In the genomic region with DNA sequence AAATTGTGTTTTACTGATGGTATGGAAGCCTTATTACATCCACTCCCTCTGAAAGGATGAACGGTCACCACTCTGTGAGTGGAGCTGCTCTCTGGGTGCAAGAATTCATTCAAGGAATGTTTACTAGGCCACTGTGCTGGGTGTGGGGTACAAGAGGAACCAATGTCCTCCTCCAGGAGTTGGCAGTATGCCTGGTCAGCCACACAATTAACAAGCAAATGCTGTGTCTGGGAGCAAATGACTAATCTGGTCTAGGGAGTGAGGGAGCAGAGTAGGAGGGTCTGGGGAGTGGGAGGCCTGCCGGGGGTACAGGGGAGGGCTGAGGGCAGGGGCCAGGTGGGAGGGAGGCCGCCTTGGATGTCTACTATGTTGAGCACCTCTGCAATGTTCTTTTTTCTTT, we compare ENCODE assay signal across 9 cellular contexts. TPM values are rescaled to one million over a fixed set of nuclear protein-coding genes. Genes with fewer than 3 reads are reported as not detected.
DNase-seq lines count a peak whose midpoint lies in the region; ATAC-seq, FAIRE-seq and TF ChIP-seq lines count a peak whose summit lies in the region.
"Had no signal": no experiment of that assay in that cellular context is flagged by ENCODE, and none has a peak within 500 bp of the region (broad histone marks: within the 10 kb centered on the region; RNA-seq: fewer than 3 reads in every experiment).

No MANE protein-coding gene starts in this region.

- H3K9me3 Mint-ChIP-seq in MCF 10A (ENCODE audit: unreplicated experiment) (no peaks in the 10 kb centered on the region), astrocyte (ENCODE audit: unreplicated experiment) (no peaks in the 10 kb centered on the region), type B pancreatic cell (no peaks in the 10 kb centered on the region), mesothelial cell of epicardium (no peaks in the 10 kb centered on the region), T-cell (no peaks in the 10 kb centered on the region)

- no peaks in the 10 kb centered on the region for H3K79me2 ChIP-seq in astrocyte (ENCODE audit: insufficient read depth, low read length)

- CTCF ChIA-PET in MCF 10A (lab: Yijun Ruan, JAX) (interaction anchor here (0.6 to 0.9 kb wide), 4 partner anchors 24 to 610 kb away, joined by 3 read pairs; no protein-coding TSS in a partner anchor), T-cell (lab: Charles Lee) (interaction anchor here in 1 of 2 donors (0.6 kb wide), 1 partner anchor 198 kb away, joined by 3 read pairs; no protein-coding TSS in a partner anchor)

- intact Hi-C loops in MCF 10A (cut with micrococcal nuclease) (loop anchor here (5.0 kb wide), 1 partner anchor 123 kb away; no protein-coding TSS in a partner anchor), breast epithelium (cut with DNase I; ENCODE audit: low total_unique reads) (no loop called here)

- H3K27ac Mint-ChIP-seq in MCF 10A (ENCODE audit: low read depth, unreplicated experiment) (no peak overlapping the region), astrocyte (ENCODE audit: unreplicated experiment) (peak overlapping the region; percentile 41), type B pancreatic cell (peak overlapping the region; percentile 46), mesothelial cell of epicardium (no peak overlapping the region), T-cell (no peak overlapping the region)

- no peaks in the 10 kb centered on the region for H3K4me1 ChIP-seq in breast epithelium
- H3K4me1 ChIP-seq in astrocyte (ENCODE audit: insufficient read depth, low read length), result peaks cover 6% of the 10 kb centered on the region

- H3K36me3 Mint-ChIP-seq in MCF 10A (ENCODE audit: insufficient read depth, unreplicated experiment) (peaks cover 6% of the 10 kb centered on the region), astrocyte (ENCODE audit: low read depth, unreplicated experiment) (no peaks in the 10 kb centered on the region), type B pancreatic cell (no peaks in the 10 kb centered on the region), mesothelial cell of epicardium (no peaks in the 10 kb centered on the region), T-cell (no peaks in the 10 kb centered on the region)

- no peaks in the 10 kb centered on the region for H4K20me1 ChIP-seq in astrocyte (ENCODE audit: insufficient read depth, low read length)

- H3K36me3 ChIP-seq in breast epithelium (no peaks in the 10 kb centered on the region), astrocyte (ENCODE audit: insufficient read depth, low read length) (no peaks in the 10 kb centered on the region), kidney epithelial cell (ENCODE audit: control insufficient read depth, insufficient read depth, low read length) (no peaks in the 10 kb centered on the region)

- H3K4me3 ChIP-seq in breast epithelium (no peak overlapping the region), astrocyte (ENCODE audit: insufficient read depth, low read depth, low read length) (no peak overlapping the region), kidney epithelial cell (ENCODE audit: low read depth, low read length) (no peak overlapping the region)

- H3K27me3 Mint-ChIP-seq in MCF 10A (ENCODE audit: insufficient read depth, unreplicated experiment) (no peaks in the 10 kb centered on the region), astrocyte (ENCODE audit: low read depth, unreplicated experiment) (peaks cover 3% of the 10 kb centered on the region), type B pancreatic cell (no peaks in the 10 kb centered on the region), mesothelial cell of epicardium (ENCODE audit: low read depth) (no peaks in the 10 kb centered on the region), T-cell (no peaks in the 10 kb centered on the region)

- no peak for TF ChIP-seq POLR2A in breast epithelium (IDR thresholded peaks at IDR 0.05)

- no peaks in the 10 kb centered on the region for H3K9me3 ChIP-seq in breast epithelium
- H3K9me3 ChIP-seq in astrocyte (ENCODE audit: insufficient read depth, low read depth, low read length), result no peaks in the 10 kb centered on the region

- FAIRE-seq in astrocyte (lab: Jason Lieb, UNC), result no peak

- no peak for ATAC-seq in T-cell (replicated peaks in 1 of 4)
- ATAC-seq in esophagus mucosa, result no peak

- H3K27ac ChIP-seq in breast epithelium, result no peak overlapping the region
- H3K27ac ChIP-seq in astrocyte (ENCODE audit: low read depth, low read length), result no peak overlapping the region
- H3K27ac ChIP-seq: KMS-11 had no signal

- H3K4me3 Mint-ChIP-seq in MCF 10A (ENCODE audit: unreplicated experiment), result no peak overlapping the region
- no peak overlapping the region for H3K4me3 Mint-ChIP-seq in astrocyte (ENCODE audit: unreplicated experiment)
- no peak overlapping the region for H3K4me3 Mint-ChIP-seq in type B pancreatic cell
- H3K4me3 Mint-ChIP-seq in mesothelial cell of epicardium, result no peak overlapping the region
- H3K4me3 Mint-ChIP-seq in T-cell, result no peak overlapping the region

- no peak overlapping the region for H3K9ac ChIP-seq in astrocyte (ENCODE audit: low read length)
- H3K9ac ChIP-seq: KMS-11 had no signal

- H2AFZ ChIP-seq in astrocyte (ENCODE audit: low read depth, low read length), result no peak overlapping the region

- no TSS peak for BruUV-seq in MCF 10A (replicated peaks; lab: Mats Ljungman, UMichigan)

- DNase-seq in MCF 10A (ENCODE audit: unreplicated experiment) (peak; percentile 89), breast epithelium (ENCODE audit: low spot score in 2 of 2) (no peak), astrocyte (ENCODE audit: low read depth) (peak; percentile 91), kidney epithelial cell (ENCODE audit: low read depth) (peak; percentile 88), type B pancreatic cell (ENCODE audit: extremely low spot score, unreplicated experiment) (no peak), mesothelial cell of epicardium (ENCODE audit: low spot score in 2 of 2, unreplicated experiment in 2 of 2) (no peak), T-cell (no peak)

- peak overlapping the region; percentile 25 for H3K4me2 ChIP-seq in astrocyte (ENCODE audit: low read length)
- H3K4me2 ChIP-seq: KMS-11 had no signal

- H3K4me1 Mint-ChIP-seq in MCF 10A (ENCODE audit: insufficient read depth, unreplicated experiment) (peaks cover 14% of the 10 kb centered on the region), astrocyte (ENCODE audit: low read depth, unreplicated experiment) (peaks cover 4% of the 10 kb centered on the region), type B pancreatic cell (ENCODE audit: unreplicated experiment) (peaks cover 8% of the 10 kb centered on the region), mesothelial cell of epicardium (peaks cover 7% of the 10 kb centered on the region), T-cell (peaks cover 17 to 30% (median 20%) of the 10 kb centered on the region in 3 donors)

- POLR2A ChIA-PET in MCF 10A (lab: Yijun Ruan, JAX) (interaction anchor here (0.7 kb wide), 2 partner anchors 10 to 290 kb away, joined by 3 read pairs; no protein-coding TSS in a partner anchor), T-cell (lab: Charles Lee) (no interaction called here)

- no peaks in the 10 kb centered on the region for H3K27me3 ChIP-seq in breast epithelium
- H3K27me3 ChIP-seq in astrocyte (ENCODE audit: insufficient read depth, low read length), result no peaks in the 10 kb centered on the region
- no peaks in the 10 kb centered on the region for H3K27me3 ChIP-seq in kidney epithelial cell (ENCODE audit: control insufficient read depth, insufficient read depth, low read length)

- TF ChIP-seq CTCF in MCF 10A (IDR thresholded peaks at IDR 0.05; ENCODE audit: unreplicated experiment) (no peak), breast epithelium (IDR thresholded peaks at IDR 0.05) (no peak), astrocyte (IDR thresholded peaks at IDR 0.05; ENCODE audit: insufficient read depth, low read depth, low read length) (no peak), kidney epithelial cell (IDR thresholded peaks at IDR 0.05; ENCODE audit: insufficient read depth, low read length, poor library complexity, severe bottlenecking) (no peak), type B pancreatic cell (conservative IDR thresholded peaks at IDR 0.05) (no peak), mesothelial cell of epicardium (IDR thresholded peaks at IDR 0.05; ENCODE audit: unreplicated experiment) (no peak)

RNA-seq across cellular contexts. Expression of gene TDRD10, which starts 27.2 kb away (rescaled TPM):
- not detected in 2 replicates for total RNA-seq in MCF 10A (2022)
- 1 to 10 TPM; 2.9 to 5.6 (median 5.6) TPM for total RNA-seq in breast epithelium
- not detected in 2 replicates for total RNA-seq in astrocyte
- total RNA-seq in kidney epithelial cell, result not detected in 2 replicates
- not detected in 2 replicates for total RNA-seq in type B pancreatic cell (ENCODE audit: low replicate concordance)
- total RNA-seq in mesothelial cell of epicardium, result 0.18 to 0.69 TPM (median 0.31 TPM) in 3 replicates
- not detected for total RNA-seq in T-cell
- total RNA-seq in esophagus mucosa, result 0.44 TPM

RNA-seq across cellular contexts. Expression of gene SHE, which starts 27.4 kb away (rescaled TPM):
- total RNA-seq in MCF 10A (2022) (not detected in 2 replicates), breast epithelium (10 to 100 TPM in 2 of 3 donors, 1 to 10 TPM in 1; 6.3 to 21.3 (median 21.3) TPM), astrocyte (not detected in 2 replicates), kidney epithelial cell (under 0.01 TPM in 1 of 2 replicates, not detected in the other), type B pancreatic cell (ENCODE audit: low replicate concordance) (0.17 and 0.27 TPM in 2 replicates), mesothelial cell of epicardium (0.29 to 0.54 TPM (median 0.47 TPM) in 3 replicates), T-cell (under 1 TPM in 3 of 5 donors, not detected in 2; 0.06 to 0.07 (median 0.06) TPM), esophagus mucosa (1.4 TPM)

Comparison
In these comparisons a context has a peak if more than half of its experiments do, and no peak if none do; other contexts are left out.
1. DNase-seq: peak in MCF 10A (single experiment), astrocyte (single experiment) and kidney epithelial cell (single experiment); none in breast epithelium (0 of 2), type B pancreatic cell (single experiment), mesothelial cell of epicardium (0 of 2) and T-cell (0 of 34).
2. H3K27ac Mint-ChIP-seq: peak in astrocyte (single experiment) and type B pancreatic cell (single experiment); none in MCF 10A (single experiment), mesothelial cell of epicardium (single experiment) and T-cell (0 of 2).